9 cellular contexts compared by ENCODE assay signal in the genomic region with DNA sequence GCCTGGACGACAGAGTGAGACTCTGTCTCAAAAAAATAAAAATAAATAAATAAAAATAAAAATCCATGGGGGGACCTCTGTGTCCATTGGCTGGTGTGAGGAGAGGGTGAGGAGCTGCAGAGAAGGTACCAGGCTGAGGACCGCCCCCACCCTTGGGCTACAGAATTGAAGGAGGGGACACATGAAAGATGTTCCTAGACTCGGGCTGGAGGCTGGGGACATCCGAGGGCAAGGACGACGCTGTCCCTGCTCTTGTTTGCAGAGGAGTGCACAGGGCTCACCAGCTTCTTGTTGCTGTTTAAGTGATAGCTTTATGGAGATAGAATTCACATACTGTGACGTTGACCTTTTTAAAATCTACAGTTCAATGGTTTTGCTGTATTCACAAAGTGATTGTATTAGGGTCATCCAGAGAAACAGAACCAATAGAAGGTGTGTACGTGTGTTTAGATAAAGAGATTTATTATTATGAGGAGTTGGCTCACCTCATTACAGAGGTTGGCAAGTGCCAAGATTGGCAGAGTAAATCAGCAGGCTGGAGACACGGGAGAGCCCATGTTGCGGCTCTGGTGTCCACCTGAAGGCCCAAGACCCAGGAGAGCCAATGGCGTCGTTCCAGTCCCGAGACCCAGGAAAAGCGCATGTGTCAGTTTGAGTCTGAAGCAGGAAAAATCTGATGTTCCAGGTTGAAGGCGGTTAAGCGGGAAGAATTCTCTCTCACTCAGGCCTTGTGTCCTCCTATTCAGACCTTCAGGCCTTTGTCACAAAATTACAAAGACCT.
DNase-seq lines count a peak whose midpoint lies in the region; TF ChIP-seq lines count a peak whose summit lies in the region.
"Had no signal": no experiment of that assay in that cellular context is flagged by ENCODE, and none has a peak within 500 bp of the region (broad histone marks: within the 10 kb centered on the region; RNA-seq: fewer than 3 reads in every experiment).

No MANE protein-coding gene starts in this region.

- H3K36me3 ChIP-seq in SU-DHL-6 (ENCODE audit: low read length), result peaks cover 4% of the 10 kb centered on the region; the same call in 1 of the 2 replicates
- H3K36me3 ChIP-seq in left ventricle myocardium inferior, result no peaks in the 10 kb centered on the region
- peaks cover 29% of the 10 kb centered on the region for H3K36me3 ChIP-seq in WERI-Rb-1
- H3K36me3 ChIP-seq: ascending aorta had no signal

- DNase-seq in left ventricle myocardium inferior (no peak), WERI-Rb-1 (no peak), NCI-H748 treated with DMSO at 0.1 percent for 48 hours (lab: John Stamatoyannopoulos, UW) (no peak)
- no peak for DNase-seq in stimulated activated CD4-positive, alpha-beta T cell treated with anti-CD3 and anti-CD28 coated beads, Interleukin-1b, Interleukin-23, amount 100 ng/mL, for 48 hours
- DNase-seq in stimulated activated CD4-positive, alpha-beta T cell treated with anti-CD3 and anti-CD28 coated beads, Interleukin-4, amount 100 ng/mL, for 4 hours, result no peak

- no peaks in the 10 kb centered on the region for H3K9me2 ChIP-seq in SU-DHL-6 (replicated peaks; ENCODE audit: insufficient read depth, low read length)

- peak overlapping the region; percentile 100 for H3K27ac ChIP-seq in SU-DHL-6 (ENCODE audit: low read depth, low read length)
- peak overlapping the region; percentile 70 for H3K27ac ChIP-seq in left ventricle myocardium inferior (replicated peaks)
- peak overlapping the region; percentile 9 to 99 (median 84) for H3K27ac ChIP-seq in skin epidermis
- H3K27ac ChIP-seq in WERI-Rb-1, result no peak overlapping the region

- TF ChIP-seq CTCF in SU-DHL-6 (IDR thresholded peaks at IDR 0.05; ENCODE audit: insufficient read depth, low read length, poor library complexity, severe bottlenecking), result no peak
- TF ChIP-seq CTCF in left ventricle myocardium inferior (IDR thresholded peaks at IDR 0.05; ENCODE audit: borderline replicate concordance), result no peak
- no peak for TF ChIP-seq CTCF in WERI-Rb-1 (IDR thresholded peaks at IDR 0.05; ENCODE audit: low read depth, low read length)

- H3K9ac ChIP-seq in SU-DHL-6 (ENCODE audit: low read length), result peak overlapping the region; percentile 98

- intact Hi-C loops in left ventricle myocardium inferior (cut with micrococcal nuclease), result no loop called here

- peaks cover 88% of the 10 kb centered on the region for H3K79me2 ChIP-seq in SU-DHL-6 (ENCODE audit: insufficient read depth, low read length)

- H4K20me1 ChIP-seq in SU-DHL-6 (ENCODE audit: low read depth, low read length), result no peaks in the 10 kb centered on the region

- peaks cover 92% of the 10 kb centered on the region for H3F3A ChIP-seq in SU-DHL-6 (ENCODE audit: insufficient read depth)

- peaks cover 96% of the 10 kb centered on the region for H3K4me1 ChIP-seq in left ventricle myocardium inferior
- H3K4me1 ChIP-seq: ascending aorta had no signal

- H3K4me2 ChIP-seq in SU-DHL-6 (ENCODE audit: low read depth, low read length, poor library complexity, severe bottlenecking), result peak overlapping the region; percentile 99

- H3K9me3 ChIP-seq in SU-DHL-6 (ENCODE audit: insufficient read depth, low read length) (no peaks in the 10 kb centered on the region), left ventricle myocardium inferior (replicated peaks) (no peaks in the 10 kb centered on the region), WERI-Rb-1 (ENCODE audit: severe bottlenecking) (no peaks in the 10 kb centered on the region)
- H3K9me3 ChIP-seq: ascending aorta had no signal

- H3K4me3 ChIP-seq in SU-DHL-6 (ENCODE audit: insufficient read depth, low read length, poor library complexity, severe bottlenecking) (no peak overlapping the region), left ventricle myocardium inferior (no peak overlapping the region), skin epidermis (no peak overlapping the region), WERI-Rb-1 (ENCODE audit: low read depth, low read length) (no peak overlapping the region)
- H3K4me3 ChIP-seq: ascending aorta had no signal

- peak; percentile 34 for TF ChIP-seq POLR2A in GM19193 (IDR thresholded peaks at IDR 0.05; ENCODE audit: extremely low read depth, insufficient read depth, insufficient read length)

- H2AFZ ChIP-seq in SU-DHL-6 (ENCODE audit: low read depth, low read length, severe bottlenecking), result no peak overlapping the region

- no peaks in the 10 kb centered on the region for H3K27me3 ChIP-seq in SU-DHL-6 (ENCODE audit: low read length)
- no peaks in the 10 kb centered on the region for H3K27me3 ChIP-seq in left ventricle myocardium inferior (ENCODE audit: low read depth)
- H3K27me3 ChIP-seq in WERI-Rb-1 (ENCODE audit: insufficient read depth, low read depth, severe bottlenecking), result no peaks in the 10 kb centered on the region
- H3K27me3 ChIP-seq: ascending aorta had no signal
